In the genomic region with DNA sequence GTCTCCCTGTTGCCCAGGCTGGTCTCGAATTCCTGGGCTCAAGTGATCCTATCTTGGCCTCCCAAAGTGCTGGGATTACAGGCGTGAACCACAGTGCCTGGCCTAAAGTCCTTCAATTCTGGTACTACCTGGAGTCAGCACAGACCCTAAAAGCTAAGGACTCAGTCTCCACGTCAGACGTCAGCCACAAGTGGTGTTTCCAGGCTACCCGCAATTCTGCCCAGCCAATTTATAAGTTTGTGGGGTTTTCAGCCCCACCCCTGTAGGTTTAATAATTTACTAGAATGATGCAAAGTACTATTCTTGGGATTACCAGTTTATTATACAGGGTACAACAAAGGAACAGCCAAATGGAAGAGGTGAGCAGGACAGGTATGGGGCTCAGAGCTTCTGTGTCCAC, we compare ENCODE assay signal across 1 cellular context.
TF ChIP-seq lines count a peak whose summit lies in the region.

No MANE protein-coding gene starts in this region.

TF ChIP-seq in HepG2, 621 proteins besides CTCF, POLR2A, EP300 and RAD21 (continued from another document):
- TF ChIP-seq, protein P1, sequence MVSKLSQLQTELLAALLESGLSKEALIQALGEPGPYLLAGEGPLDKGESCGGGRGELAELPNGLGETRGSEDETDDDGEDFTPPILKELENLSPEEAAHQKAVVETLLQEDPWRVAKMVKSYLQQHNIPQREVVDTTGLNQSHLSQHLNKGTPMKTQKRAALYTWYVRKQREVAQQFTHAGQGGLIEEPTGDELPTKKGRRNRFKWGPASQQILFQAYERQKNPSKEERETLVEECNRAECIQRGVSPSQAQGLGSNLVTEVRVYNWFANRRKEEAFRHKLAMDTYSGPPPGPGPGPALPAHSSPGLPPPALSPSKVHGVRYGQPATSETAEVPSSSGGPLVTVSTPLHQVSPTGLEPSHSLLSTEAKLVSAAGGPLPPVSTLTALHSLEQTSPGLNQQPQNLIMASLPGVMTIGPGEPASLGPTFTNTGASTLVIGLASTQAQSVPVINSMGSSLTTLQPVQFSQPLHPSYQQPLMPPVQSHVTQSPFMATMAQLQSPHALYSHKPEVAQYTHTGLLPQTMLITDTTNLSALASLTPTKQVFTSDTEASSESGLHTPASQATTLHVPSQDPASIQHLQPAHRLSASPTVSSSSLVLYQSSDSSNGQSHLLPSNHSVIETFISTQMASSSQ (IDR thresholded peaks at IDR 0.05; ENCODE audit: low read depth): 0 out of 2 replicates have a peak, but pooled peaks have one; percentile 13
- TF ChIP-seq, protein P1 (CRISPR knock-in tag; IDR thresholded peaks at IDR 0.05; ENCODE audit: borderline replicate concordance): no peak
- TF ChIP-seq, protein P2, sequence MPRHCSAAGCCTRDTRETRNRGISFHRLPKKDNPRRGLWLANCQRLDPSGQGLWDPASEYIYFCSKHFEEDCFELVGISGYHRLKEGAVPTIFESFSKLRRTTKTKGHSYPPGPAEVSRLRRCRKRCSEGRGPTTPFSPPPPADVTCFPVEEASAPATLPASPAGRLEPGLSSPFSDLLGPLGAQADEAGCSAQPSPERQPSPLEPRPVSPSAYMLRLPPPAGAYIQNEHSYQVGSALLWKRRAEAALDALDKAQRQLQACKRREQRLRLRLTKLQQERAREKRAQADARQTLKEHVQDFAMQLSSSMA (CRISPR knock-in tag; IDR thresholded peaks at IDR 0.05): no peak
- no peak for TF ChIP-seq THAP11 (CRISPR knock-in tag; IDR thresholded peaks at IDR 0.05)
TF ChIP-seq in HepG2: peak in this region for 1.
